25 cellular contexts compared by ENCODE assay signal in the genomic region with DNA sequence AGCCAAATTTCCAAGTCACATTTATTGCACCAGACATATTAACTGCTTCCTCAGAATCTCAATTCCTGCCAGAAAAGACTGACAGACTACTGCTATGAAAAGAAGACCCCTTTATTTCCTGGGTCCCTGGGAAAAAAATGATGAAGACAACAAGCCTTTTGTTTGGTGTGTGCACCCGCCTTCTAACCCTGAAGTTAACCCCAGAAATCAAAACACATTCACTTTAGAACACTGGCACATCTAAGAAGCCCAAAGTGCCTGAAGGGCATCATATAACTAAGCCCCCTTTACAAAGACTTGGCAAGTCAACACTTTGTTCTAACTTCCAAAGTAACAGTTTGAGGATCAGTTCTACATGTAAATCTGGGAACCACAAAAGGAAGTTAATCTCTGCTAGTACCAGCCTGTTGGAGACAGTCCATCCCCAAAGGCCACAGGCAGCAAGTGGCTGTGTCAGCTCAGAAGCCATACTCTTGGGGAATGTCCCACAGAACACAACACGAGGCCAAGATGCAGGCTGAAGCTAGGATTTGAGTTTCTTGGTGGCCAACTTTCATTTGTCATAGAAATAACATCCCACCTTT. TPM values are rescaled to one million over a fixed set of nuclear protein-coding genes. Genes with fewer than 3 reads are reported as not detected.
DNase-seq lines count a peak whose midpoint lies in the region; ATAC-seq, FAIRE-seq and TF ChIP-seq lines count a peak whose summit lies in the region.
"Had no signal": no experiment of that assay in that cellular context is flagged by ENCODE, and none has a peak within 500 bp of the region (broad histone marks: within the 10 kb centered on the region; RNA-seq: fewer than 3 reads in every experiment).

No MANE protein-coding gene starts in this region.

- no peak overlapping the region for H3K4me3 Mint-ChIP-seq in nephron progenitor cell
- H3K4me3 Mint-ChIP-seq: activated naive CD4-positive, alpha-beta T cell treated with anti-CD3 and anti-CD28 coated beads, Interleukin-2, amount 50 U/mL, for 24 hours; B cell; CD8-positive, alpha-beta memory T cell; T-helper 2 cell treated with Interferon-gamma antibody and Interleukin-4, amounts not matched to agents 5 μg/mL and 100 μg/mL, for 36 hours had no signal

- TF ChIP-seq CTCF in VCaP (conservative IDR thresholded peaks at IDR 0.05) = no peak
- no peak for TF ChIP-seq CTCF in nephron progenitor cell (IDR thresholded peaks at IDR 0.05)
- TF ChIP-seq CTCF in omental fat pad (IDR thresholded peaks at IDR 0.05) = no peak

- no peak for FAIRE-seq in GM19239 (lab: Jason Lieb, UNC)
- FAIRE-seq: RCC 7860 had no signal

- DNase-seq in COLO829 (ENCODE audit: low spot score) (peak; percentile 91), left cardiac atrium (no peak), nephron progenitor cell (no peak), GM19239 (ENCODE audit: insufficient read length, low spot score) (no peak), omental fat pad (ENCODE audit: low spot score) (no peak)
- DNase-seq in activated T-cell treated with anti-CD3 and anti-CD28 coated beads, Interleukin-2, amount 50 U/mL, for 48 hours = no peak
- DNase-seq: activated CD4-positive, alpha-beta T cell treated with anti-CD3 and anti-CD28 coated beads, Interleukin-2, amount 50 U/mL, for 1 hour; anterior cingulate cortex; CD8-positive, alpha-beta memory T cell; central memory CD4-positive, alpha-beta T cell; left lung; NCI-H1436 treated with DMSO at 0.1 percent for 48 hours; NCI-H510A; NK-92 treated with Interleukin-12 subunit alpha and Interleukin-12 subunit beta, amount 100 ng/mL, for 24 hours; SK-N-SH; trophoblast cell had no signal

- H3K27me3 Mint-ChIP-seq in nephron progenitor cell (ENCODE audit: low read depth, poor library complexity) = peaks cover 5% of the 10 kb centered on the region
- H3K27me3 Mint-ChIP-seq: activated naive CD4-positive, alpha-beta T cell treated with anti-CD3 and anti-CD28 coated beads, Interleukin-2, amount 50 U/mL, for 24 hours; B cell had no signal

- H3K4me1 Mint-ChIP-seq in nephron progenitor cell = peaks cover 11% of the 10 kb centered on the region
- H3K4me1 Mint-ChIP-seq: activated naive CD4-positive, alpha-beta T cell treated with anti-CD3 and anti-CD28 coated beads, Interleukin-2, amount 50 U/mL, for 24 hours; B cell; CD8-positive, alpha-beta memory T cell had no signal

- intact Hi-C loops in left cardiac atrium (cut with DNase I) = no loop called here

- no peaks in the 10 kb centered on the region for H3K36me3 Mint-ChIP-seq in nephron progenitor cell (ENCODE audit: low read depth)
- H3K36me3 Mint-ChIP-seq: activated naive CD4-positive, alpha-beta T cell treated with anti-CD3 and anti-CD28 coated beads, Interleukin-2, amount 50 U/mL, for 24 hours; CD8-positive, alpha-beta memory T cell had no signal

- peak overlapping the region; percentile 77 for H3K27ac ChIP-seq in VCaP
- H3K27ac ChIP-seq: A549, hepatocyte, prostate gland had no signal

- ATAC-seq in left cardiac atrium = peak; percentile 15 to 38
- no peak for ATAC-seq in GM18909 (IDR thresholded peaks at IDR 0.05; ENCODE audit: poor library complexity, unreplicated experiment)
- no peak for ATAC-seq in omental fat pad (ENCODE audit: low FRiP score)
- ATAC-seq: left lung had no signal

- no peaks in the 10 kb centered on the region for H3K9me3 Mint-ChIP-seq in nephron progenitor cell
- H3K9me3 Mint-ChIP-seq: activated naive CD4-positive, alpha-beta T cell treated with anti-CD3 and anti-CD28 coated beads, Interleukin-2, amount 50 U/mL, for 24 hours; CD8-positive, alpha-beta memory T cell; T-helper 2 cell treated with Interferon-gamma antibody and Interleukin-4, amounts not matched to agents 5 μg/mL and 100 μg/mL, for 36 hours had no signal

- peak overlapping the region; percentile 38 for H3K27ac Mint-ChIP-seq in nephron progenitor cell
- H3K27ac Mint-ChIP-seq: activated naive CD4-positive, alpha-beta T cell treated with anti-CD3 and anti-CD28 coated beads, Interleukin-2, amount 50 U/mL, for 24 hours; B cell; T-helper 2 cell treated with Interferon-gamma antibody and Interleukin-4, amounts not matched to agents 5 μg/mL and 100 μg/mL, for 36 hours had no signal

RNA-seq across cellular contexts. Expression of gene ATP1B3, which starts 16.3 kb away (rescaled TPM):
- 100 to 1,000 TPM in 1 of 2 donors, 10 to 100 TPM in 1; 68.0 to 117 TPM for total RNA-seq in left cardiac atrium
- 100 to 1,000 TPM in 3 of 4 donors, 10 to 100 TPM in 1; 70.8 to 487 (median 228) TPM for total RNA-seq in omental fat pad

Comparison
In these comparisons a context has a peak if more than half of its experiments do, and no peak if none do; other contexts are left out.
1. ATAC-seq: peak in left cardiac atrium (2 of 2); none in GM18909 (single experiment) and omental fat pad (single experiment).